Comparison of ENCODE assay signal across 25 cellular contexts in genomic region chr7:39888171-39888853, GRCh38.
"Had no signal": no experiment of that assay in that cellular context is flagged by ENCODE, and none has a peak within 500 bp of the region (broad histone marks: within the 10 kb centered on the region; RNA-seq: fewer than 3 reads in every experiment).

No MANE protein-coding gene starts in this region.

- H3K4me3 Mint-ChIP-seq: activated CD4-positive, alpha-beta T cell treated with anti-CD3 and anti-CD28 coated beads, Interleukin-2, amount 10 ng/mL, durations not matched to agents 7 days and 5 days; activated CD8-positive, alpha-beta T cell treated with anti-CD3 and anti-CD28 coated beads, Interleukin-2, amount 10 ng/mL, durations not matched to agents 7 days and 5 days; activated naive CD4-positive, alpha-beta T cell treated with anti-CD3 and anti-CD28 coated beads, Interleukin-2, amount 10 ng/mL, durations not matched to agents 7 days and 5 days; activated naive CD8-positive, alpha-beta T cell treated with anti-CD3 and anti-CD28 coated beads, Interleukin-2, amount 50 U/mL, for 24 hours; central memory CD8-positive, alpha-beta T cell; memory B cell; naive B cell; neural progenitor cell; stimulated activated naive B cell treated with anti-CD40 and anti-IgM and Interleukin-4, amounts not matched to agents 10 μg/mL and 1 μg/mL and 100 μg/mL, for 72 hours had no signal

- ATAC-seq: activated CD4-positive, CD25-positive, alpha-beta regulatory T cell treated with anti-CD3 and anti-CD28 coated beads, Interleukin-2, amount 50 U/mL, for 24 hours; activated CD8-positive, alpha-beta T cell treated with anti-CD3 and anti-CD28 coated beads, Interleukin-2, amount 10 ng/mL, durations not matched to agents 7 days and 5 days; activated naive CD8-positive, alpha-beta T cell treated with anti-CD3 and anti-CD28 coated beads, Interleukin-2, amount 50 U/mL, for 24 hours; heart right ventricle; left ventricle myocardium superior; mucosa of descending colon; right lobe of liver; stimulated activated naive B cell treated with anti-CD40 and anti-IgM and Interleukin-4, amounts not matched to agents 10 μg/mL and 1 μg/mL and 100 μg/mL, for 72 hours had no signal

- H3K36me3 ChIP-seq: brain microvascular endothelial cell, esophagus muscularis mucosa, heart right ventricle, neural progenitor cell, ovary, right lobe of liver, thoracic aorta had no signal

- H3K27ac Mint-ChIP-seq: activated CD4-positive, alpha-beta T cell treated with anti-CD3 and anti-CD28 coated beads, Interleukin-2, amount 10 ng/mL, durations not matched to agents 7 days and 5 days; activated CD8-positive, alpha-beta T cell treated with anti-CD3 and anti-CD28 coated beads, Interleukin-2, amount 10 ng/mL, durations not matched to agents 7 days and 5 days; activated naive CD4-positive, alpha-beta T cell treated with anti-CD3 and anti-CD28 coated beads, Interleukin-2, amount 10 ng/mL, durations not matched to agents 7 days and 5 days; activated naive CD8-positive, alpha-beta T cell treated with anti-CD3 and anti-CD28 coated beads, Interleukin-2, amount 50 U/mL, for 24 hours; memory B cell; neural progenitor cell; stimulated activated naive B cell treated with anti-CD40 and anti-IgM and Interleukin-4, amounts not matched to agents 10 μg/mL and 1 μg/mL and 100 μg/mL, for 72 hours had no signal

- H3K27me3 Mint-ChIP-seq: stimulated activated naive B cell treated with anti-CD40 and anti-IgM and Interleukin-4, amounts not matched to agents 10 μg/mL and 1 μg/mL and 100 μg/mL, for 72 hours had no signal

- H3K4me3 ChIP-seq: esophagus muscularis mucosa, heart right ventricle, mucosa of descending colon, neural progenitor cell, ovary, right lobe of liver, smooth muscle cell, thoracic aorta had no signal

- H3K27me3 ChIP-seq: brain microvascular endothelial cell, neural progenitor cell, ovary, right lobe of liver had no signal

- H3K36me3 Mint-ChIP-seq: activated naive CD4-positive, alpha-beta T cell treated with anti-CD3 and anti-CD28 coated beads, Interleukin-2, amount 10 ng/mL, durations not matched to agents 7 days and 5 days; naive B cell; neural progenitor cell; stimulated activated naive B cell treated with anti-CD40 and anti-IgM and Interleukin-4, amounts not matched to agents 10 μg/mL and 1 μg/mL and 100 μg/mL, for 72 hours had no signal

- H3K4me1 ChIP-seq: esophagus muscularis mucosa, heart right ventricle, neural progenitor cell, right lobe of liver had no signal

- H3K9me3 Mint-ChIP-seq: activated CD4-positive, alpha-beta T cell treated with anti-CD3 and anti-CD28 coated beads, Interleukin-2, amount 10 ng/mL, durations not matched to agents 7 days and 5 days; activated naive CD4-positive, alpha-beta T cell treated with anti-CD3 and anti-CD28 coated beads, Interleukin-2, amount 10 ng/mL, durations not matched to agents 7 days and 5 days; activated naive CD8-positive, alpha-beta T cell treated with anti-CD3 and anti-CD28 coated beads, Interleukin-2, amount 50 U/mL, for 24 hours; central memory CD8-positive, alpha-beta T cell; memory B cell; stimulated activated naive B cell treated with anti-CD40 and anti-IgM and Interleukin-4, amounts not matched to agents 10 μg/mL and 1 μg/mL and 100 μg/mL, for 72 hours had no signal

- H3K9me3 ChIP-seq: esophagus muscularis mucosa, heart right ventricle, mucosa of descending colon, ovary, right lobe of liver, thoracic aorta had no signal

- DNase-seq: activated CD4-positive, alpha-beta T cell treated with anti-CD3 and anti-CD28 coated beads, Interleukin-2, amount 10 ng/mL, durations not matched to agents 7 days and 5 days; activated CD8-positive, alpha-beta T cell treated with anti-CD3 and anti-CD28 coated beads, Interleukin-2, amount 10 ng/mL, durations not matched to agents 7 days and 5 days; activated effector memory CD4-positive, alpha-beta T cell treated with Interleukin-2 at 50 U/mL for 16 hours; activated naive CD4-positive, alpha-beta T cell treated with anti-CD3 and anti-CD28 coated beads, Interleukin-2, amount 10 ng/mL, durations not matched to agents 7 days and 5 days; activated naive CD8-positive, alpha-beta T cell treated with anti-CD3 and anti-CD28 coated beads, Interleukin-2, amount 50 U/mL, for 24 hours; activated T-cell treated with anti-CD3 and anti-CD28 coated beads, Interleukin-2, amount 50 U/mL, for 48 hours; aorta; brain microvascular endothelial cell; cortex of kidney; heart right ventricle; left ventricle myocardium superior; mucosa of descending colon; naive B cell; ovary; right lobe of liver; stimulated activated CD4-positive, alpha-beta T cell treated with anti-CD3 and anti-CD28 coated beads, Interleukin-4, amount 100 ng/mL, for 24 hours; stimulated activated naive B cell treated with anti-CD40 and anti-IgM and Interleukin-4, amounts not matched to agents 10 μg/mL and 1 μg/mL and 100 μg/mL, for 72 hours; T1000 had no signal

- H3K27ac ChIP-seq: brain microvascular endothelial cell, esophagus muscularis mucosa, heart right ventricle, neural progenitor cell, ovary, right lobe of liver, thoracic aorta had no signal

- H3K4me1 Mint-ChIP-seq: activated CD4-positive, alpha-beta T cell treated with anti-CD3 and anti-CD28 coated beads, Interleukin-2, amount 10 ng/mL, durations not matched to agents 7 days and 5 days; activated naive CD8-positive, alpha-beta T cell treated with anti-CD3 and anti-CD28 coated beads, Interleukin-2, amount 50 U/mL, for 24 hours; central memory CD8-positive, alpha-beta T cell; memory B cell; naive B cell; neural progenitor cell; stimulated activated naive B cell treated with anti-CD40 and anti-IgM and Interleukin-4, amounts not matched to agents 10 μg/mL and 1 μg/mL and 100 μg/mL, for 72 hours had no signal
